9 cellular contexts compared by ENCODE assay signal in the genomic region with DNA sequence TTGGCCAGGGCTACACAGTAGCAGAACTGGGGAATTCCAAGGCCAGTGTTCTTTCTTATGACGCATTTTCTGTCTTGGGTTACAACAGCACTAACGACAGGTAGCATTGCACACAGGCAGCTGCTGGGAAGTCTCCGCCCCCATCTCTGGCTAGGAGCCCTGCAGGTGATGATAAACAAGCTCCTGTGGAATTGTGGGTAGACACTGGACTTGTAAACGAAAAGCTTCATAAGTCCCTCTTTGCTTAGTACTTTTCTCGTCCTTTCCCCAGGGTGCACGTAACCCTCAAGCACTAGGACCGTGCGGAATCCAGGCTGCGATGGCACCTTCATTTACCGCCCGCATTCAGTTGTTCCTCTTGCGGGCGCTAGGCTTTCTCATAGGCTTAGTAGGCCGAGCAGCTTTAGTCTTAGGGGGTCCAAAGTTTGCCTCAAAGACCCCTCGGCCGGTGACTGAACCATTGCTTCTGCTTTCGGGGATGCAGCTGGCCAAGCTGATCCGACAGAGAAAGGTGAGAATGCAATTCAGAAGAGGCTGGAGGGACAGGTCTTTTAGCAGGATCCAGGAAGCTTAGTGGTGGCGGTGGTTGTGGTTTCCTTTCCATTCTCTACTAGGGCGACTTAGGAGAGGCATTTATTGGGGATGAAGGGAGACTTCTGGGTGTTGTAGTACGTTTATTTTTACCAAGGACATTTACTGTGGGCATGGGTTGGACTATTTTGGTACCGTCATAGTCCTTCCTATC. TPM values are rescaled to one million over a fixed set of nuclear protein-coding genes. Genes with fewer than 3 reads are reported as not detected.
DNase-seq lines count a peak whose midpoint lies in the region; ATAC-seq and TF ChIP-seq lines count a peak whose summit lies in the region.
"Had no signal": no experiment of that assay in that cellular context is flagged by ENCODE, and none has a peak within 500 bp of the region (broad histone marks: within the 10 kb centered on the region; RNA-seq: fewer than 3 reads in every experiment).

A gene with protein sequence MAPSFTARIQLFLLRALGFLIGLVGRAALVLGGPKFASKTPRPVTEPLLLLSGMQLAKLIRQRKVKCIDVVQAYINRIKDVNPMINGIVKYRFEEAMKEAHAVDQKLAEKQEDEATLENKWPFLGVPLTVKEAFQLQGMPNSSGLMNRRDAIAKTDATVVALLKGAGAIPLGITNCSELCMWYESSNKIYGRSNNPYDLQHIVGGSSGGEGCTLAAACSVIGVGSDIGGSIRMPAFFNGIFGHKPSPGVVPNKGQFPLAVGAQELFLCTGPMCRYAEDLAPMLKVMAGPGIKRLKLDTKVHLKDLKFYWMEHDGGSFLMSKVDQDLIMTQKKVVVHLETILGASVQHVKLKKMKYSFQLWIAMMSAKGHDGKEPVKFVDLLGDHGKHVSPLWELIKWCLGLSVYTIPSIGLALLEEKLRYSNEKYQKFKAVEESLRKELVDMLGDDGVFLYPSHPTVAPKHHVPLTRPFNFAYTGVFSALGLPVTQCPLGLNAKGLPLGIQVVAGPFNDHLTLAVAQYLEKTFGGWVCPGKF (plus strand): TSS at position 200 of the 745 bp plus-strand sequence. CDS start 120 bp downstream, at position 320.

- H3K27me3 ChIP-seq in CD4-positive, alpha-beta memory T cell (ENCODE audit: insufficient read depth, low read length): no peaks in the 10 kb centered on the region
- H3K27me3 ChIP-seq in PC-3 (ENCODE audit: low read length) (no peaks in the 10 kb centered on the region), tibial nerve (no peaks in the 10 kb centered on the region)

- no peak for TF ChIP-seq CTCF in PC-3 (conservative IDR thresholded peaks at IDR 0.05; ENCODE audit: low read depth, low read length)
- TF ChIP-seq CTCF in tibial nerve (IDR thresholded peaks at IDR 0.05): no peak

- peaks cover 0 to 8% of the 10 kb centered on the region in 2 donors for H3K36me3 Mint-ChIP-seq in CD4-positive, alpha-beta memory T cell
- H3K36me3 Mint-ChIP-seq in activated naive CD4-positive, alpha-beta T cell treated with anti-CD3 and anti-CD28 coated beads for 36 hours (ENCODE audit: low read depth): no peaks in the 10 kb centered on the region

- no peaks in the 10 kb centered on the region for H3K9me2 ChIP-seq in PC-3 (replicated peaks; ENCODE audit: low read length)

- peak within 1 kb of the TSS; percentile 65 for H3K9ac ChIP-seq in PC-3 (ENCODE audit: low read length)

- TF ChIP-seq EP300 in tibial nerve (IDR thresholded peaks at IDR 0.05): no peak

- H3K79me2 ChIP-seq in PC-3 (ENCODE audit: low read length): no peaks in the 10 kb centered on the region

- no peaks in the 10 kb centered on the region for H3K9me3 ChIP-seq in CD4-positive, alpha-beta memory T cell (ENCODE audit: control insufficient read depth in 1 of 2, low read length in 2 of 2)
- no peaks in the 10 kb centered on the region for H3K9me3 ChIP-seq in PC-3 (ENCODE audit: low read length)
- no peaks in the 10 kb centered on the region for H3K9me3 ChIP-seq in tibial nerve

- BruUV-seq in PC-3 (replicated peaks; lab: Mats Ljungman, UMichigan): TSS peak; percentile 68

- peak; percentile 63 to 94 (median 81) for DNase-seq in CD4-positive, alpha-beta memory T cell
- DNase-seq in PC-3: peak; percentile 87
- peak; percentile 83 for DNase-seq in activated naive CD4-positive, alpha-beta T cell treated with anti-CD3 and anti-CD28 coated beads for 36 hours
- peak; percentile 93 for DNase-seq in kidney tubule cell (ENCODE audit: low spot score)
- peak; percentile 8 to 16 for DNase-seq in stimulated activated CD8-positive, alpha-beta memory T cell treated with anti-CD3 and anti-CD28 coated beads, Interleukin-15, amount 100 ng/mL, for 48 hours (ENCODE audit: low read depth in 2 of 2)
- no peak for DNase-seq in tibial nerve (ENCODE audit: low spot score in 2 of 2)

- peak within 1 kb of the TSS; percentile 87 to 97 (median 92) for H3K4me3 Mint-ChIP-seq in CD4-positive, alpha-beta memory T cell
- peak within 1 kb of the TSS; percentile 92 for H3K4me3 Mint-ChIP-seq in activated naive CD4-positive, alpha-beta T cell treated with anti-CD3 and anti-CD28 coated beads for 36 hours

- POLR2A ChIA-PET in CD4-positive, alpha-beta memory T cell (lab: Charles Lee; ENCODE audit: partially characterized antibody): interaction anchor here (1.0 to 1.4 kb wide), 4 partner anchors 21 to 523 kb away, joined by 3 to 4 read pairs (median 3); a partner anchor contains a TSS
- POLR2A ChIA-PET in PC-3 (lab: Charles Lee; ENCODE audit: unreplicated experiment): no interaction called here

- CTCF ChIA-PET in CD4-positive, alpha-beta memory T cell (lab: Charles Lee; ENCODE audit: partially characterized antibody): interaction anchor here (1.0 to 9.2 kb wide), 4 partner anchors 8 to 521 kb away, joined by 3 to 59 read pairs (median 4); no protein-coding TSS in a partner anchor
- CTCF ChIA-PET in PC-3 (lab: Charles Lee): interaction anchor here (0.5 kb wide), 1 partner anchor 898 kb away, joined by 4 read pairs; no protein-coding TSS in a partner anchor
- CTCF ChIA-PET in activated naive CD4-positive, alpha-beta T cell treated with anti-CD3 and anti-CD28 coated beads for 36 hours (lab: Charles Lee): no interaction called here

- peak within 1 kb of the TSS; percentile 55 to 79 for H3K4me3 ChIP-seq in CD4-positive, alpha-beta memory T cell (ENCODE audit: low read length in 2 of 2)
- H3K4me3 ChIP-seq in PC-3 (ENCODE audit: low read length): peak within 1 kb of the TSS; percentile 83
- H3K4me3 ChIP-seq in tibial nerve: peak within 1 kb of the TSS in 2 of 4 donors; percentile 29 to 30

- no peak for TF ChIP-seq POLR2A in tibial nerve (IDR thresholded peaks at IDR 0.05)

- H2AFZ ChIP-seq in PC-3 (ENCODE audit: low read length): peak within 1 kb of the TSS; percentile 93

- intact Hi-C loops in CD4-positive, alpha-beta memory T cell (cut with micrococcal nuclease): loop anchor here (5.0 kb wide), 2 partner anchors 306 to 631 kb away; a partner anchor contains a TSS
- intact Hi-C loops in PC-3 (cut with micrococcal nuclease): no loop called here
- intact Hi-C loops in activated naive CD4-positive, alpha-beta T cell treated with anti-CD3 and anti-CD28 coated beads for 36 hours (cut with micrococcal nuclease): loop anchor here (1.0 to 10.0 kb wide), 9 partner anchors 93 to 1569 kb away; a partner anchor contains a TSS

- peaks cover 48% of the 10 kb centered on the region for H3K4me1 ChIP-seq in CD4-positive, alpha-beta memory T cell (ENCODE audit: insufficient read depth, low read length)
- peaks cover 13% of the 10 kb centered on the region for H3K4me1 ChIP-seq in PC-3 (ENCODE audit: insufficient read depth, low read length)
- H3K4me1 ChIP-seq in tibial nerve: no peaks in the 10 kb centered on the region

- no peaks in the 10 kb centered on the region for H4K20me1 ChIP-seq in PC-3 (ENCODE audit: low read length)

- H3K27ac ChIP-seq in CD4-positive, alpha-beta memory T cell (ENCODE audit: low read depth, low read length): peak within 1 kb of the TSS; percentile 82
- H3K27ac ChIP-seq in PC-3 (ENCODE audit: low read length): peak within 1 kb of the TSS; percentile 74
- no peak within 1 kb of the TSS for H3K27ac ChIP-seq in tibial nerve

- peak within 1 kb of the TSS; percentile 85 for H3K4me2 ChIP-seq in PC-3 (ENCODE audit: low read length)

- no peaks in the 10 kb centered on the region for H3F3A ChIP-seq in PC-3 (ENCODE audit: low read length, unreplicated experiment)

- H3K4me1 Mint-ChIP-seq in CD4-positive, alpha-beta memory T cell: peaks cover 19 to 52% (median 30%) of the 10 kb centered on the region in 4 donors
- H3K4me1 Mint-ChIP-seq in activated naive CD4-positive, alpha-beta T cell treated with anti-CD3 and anti-CD28 coated beads for 36 hours (ENCODE audit: low read depth): peaks cover 29% of the 10 kb centered on the region

- H3K9me3 Mint-ChIP-seq in CD4-positive, alpha-beta memory T cell: no peaks in the 10 kb centered on the region
- no peaks in the 10 kb centered on the region for H3K9me3 Mint-ChIP-seq in activated naive CD4-positive, alpha-beta T cell treated with anti-CD3 and anti-CD28 coated beads for 36 hours

- 6 to 33% methylated on average over 13 to 22 of the region's 22 CpGs for WGBS in tibial nerve, 2 donors

- H3K36me3 ChIP-seq in CD4-positive, alpha-beta memory T cell (ENCODE audit: insufficient read depth, low read length): no peaks in the 10 kb centered on the region
- H3K36me3 ChIP-seq in PC-3 (ENCODE audit: low read depth, low read length): no peaks in the 10 kb centered on the region
- H3K36me3 ChIP-seq in tibial nerve: no peaks in the 10 kb centered on the region

- H3K27ac Mint-ChIP-seq in CD4-positive, alpha-beta memory T cell: peak within 1 kb of the TSS; percentile 86 to 98 (median 95)
- peak within 1 kb of the TSS; percentile 95 for H3K27ac Mint-ChIP-seq in activated naive CD4-positive, alpha-beta T cell treated with anti-CD3 and anti-CD28 coated beads for 36 hours

- ATAC-seq in GM19452 (IDR thresholded peaks at IDR 0.05; ENCODE audit: unreplicated experiment) (peak; percentile 90), HG03521 (IDR thresholded peaks at IDR 0.05; ENCODE audit: unreplicated experiment) (peak; percentile 79), PC-3 (peak; percentile 77)

- peaks cover 0 to 1% of the 10 kb centered on the region in 2 donors for H3K27me3 Mint-ChIP-seq in CD4-positive, alpha-beta memory T cell
- H3K27me3 Mint-ChIP-seq in activated naive CD4-positive, alpha-beta T cell treated with anti-CD3 and anti-CD28 coated beads for 36 hours (ENCODE audit: low read depth): no peaks in the 10 kb centered on the region

RNA-seq across cellular contexts. Expression of the gene that starts here (rescaled TPM):
- 10 to 100 TPM; 17.6 to 25.6 TPM for total RNA-seq in CD4-positive, alpha-beta memory T cell
- 10 to 100 TPM; 17.3 to 19.4 TPM for polyA plus RNA-seq in CD4-positive, alpha-beta memory T cell
- total RNA-seq in PC-3 (2014; rRNA removed): 1.6 and 4.5 TPM in 2 replicates
- total RNA-seq in activated naive CD4-positive, alpha-beta T cell treated with anti-CD3 and anti-CD28 coated beads for 36 hours: 10 to 100 TPM in 1 of 2 experiments, 1 to 10 TPM in 1; 9.6 to 12.0 TPM
- total RNA-seq in tibial nerve: under 1 TPM in 3 of 4 donors, not detected in 1; 0.22 to 0.90 (median 0.59) TPM
- total RNA-seq: glomerular endothelial cell had no signal

Comparison
In these comparisons a context has a peak if more than half of its experiments do, and no peak if none do; other contexts are left out.
1. DNase-seq: peak in CD4-positive, alpha-beta memory T cell (5 of 5), PC-3 (single experiment), activated naive CD4-positive, alpha-beta T cell treated with anti-CD3 and anti-CD28 coated beads for 36 hours (single experiment), kidney tubule cell (single experiment) and stimulated activated CD8-positive, alpha-beta memory T cell treated with anti-CD3 and anti-CD28 coated beads, Interleukin-15, amount 100 ng/mL, for 48 hours (2 of 2); none in tibial nerve (0 of 2).
2. H3K27ac ChIP-seq: peak in CD4-positive, alpha-beta memory T cell (single experiment) and PC-3 (single experiment); none in tibial nerve (0 of 4).
3. Peak in every context shown above with its lines, with median percentiles within 50 percentile points of each other: ATAC-seq.